19 cellular contexts compared by ENCODE assay signal in the genomic region with DNA sequence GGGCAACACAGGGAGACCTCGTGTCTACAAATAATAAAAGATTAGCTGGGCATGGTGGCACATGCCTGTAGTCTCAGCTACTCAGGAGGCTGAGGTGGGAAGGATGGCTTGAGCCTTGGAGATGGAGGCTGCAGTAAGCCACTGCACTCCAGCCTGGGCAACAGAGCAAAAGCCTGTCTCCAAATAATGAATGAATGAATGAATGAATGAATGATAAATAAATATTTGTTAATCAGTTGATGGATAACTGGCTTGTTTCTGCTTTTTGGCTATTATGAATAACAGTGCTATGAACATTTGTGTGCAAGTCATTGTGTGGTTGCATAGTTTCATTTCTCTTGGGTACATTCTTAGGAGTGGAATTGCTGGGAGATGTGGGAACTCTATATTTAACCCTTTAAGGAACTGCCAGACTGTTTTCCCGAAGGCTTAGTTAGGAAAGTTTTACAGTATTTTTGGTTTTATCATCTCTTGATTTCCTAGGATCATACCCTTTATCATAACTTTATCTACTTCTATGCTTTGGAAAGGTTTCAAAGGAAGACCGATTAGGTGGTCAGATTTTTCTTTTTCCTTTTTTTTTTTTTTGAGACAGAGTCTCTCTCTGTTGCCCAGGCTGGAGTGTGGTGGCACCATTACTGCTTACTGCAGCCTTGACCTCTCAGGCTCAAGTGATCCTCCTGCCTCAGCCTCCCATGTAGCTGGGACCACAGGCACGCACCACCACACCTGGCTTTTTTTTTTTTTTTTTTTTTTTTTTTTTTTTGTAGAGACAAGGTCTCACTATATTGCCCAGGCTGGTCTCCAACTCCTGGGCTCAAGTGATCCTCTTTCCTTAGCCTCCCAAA. TPM values are rescaled to one million over a fixed set of nuclear protein-coding genes. Genes with fewer than 3 reads are reported as not detected.
"Had no signal": no experiment of that assay in that cellular context is flagged by ENCODE, and none has a peak within 500 bp of the region (broad histone marks: within the 10 kb centered on the region; RNA-seq: fewer than 3 reads in every experiment).

No MANE protein-coding gene starts in this region.

RNA-seq across cellular contexts. Expression of a gene that starts 16.0 kb away (rescaled TPM):
- total RNA-seq: natural killer cell, occipital lobe, osteoblast, prostate gland, pulmonary artery endothelial cell, right atrium auricular region, sciatic nerve, skeletal muscle tissue, subcutaneous adipose tissue, temporal lobe, thoracic aorta, thyroid gland, tibial nerve, upper lobe of left lung, ureter, vagina had no signal
- polyA plus RNA-seq: neural cell, ovary, stomach had no signal
